20 cellular contexts compared by ENCODE assay signal in the genomic region with DNA sequence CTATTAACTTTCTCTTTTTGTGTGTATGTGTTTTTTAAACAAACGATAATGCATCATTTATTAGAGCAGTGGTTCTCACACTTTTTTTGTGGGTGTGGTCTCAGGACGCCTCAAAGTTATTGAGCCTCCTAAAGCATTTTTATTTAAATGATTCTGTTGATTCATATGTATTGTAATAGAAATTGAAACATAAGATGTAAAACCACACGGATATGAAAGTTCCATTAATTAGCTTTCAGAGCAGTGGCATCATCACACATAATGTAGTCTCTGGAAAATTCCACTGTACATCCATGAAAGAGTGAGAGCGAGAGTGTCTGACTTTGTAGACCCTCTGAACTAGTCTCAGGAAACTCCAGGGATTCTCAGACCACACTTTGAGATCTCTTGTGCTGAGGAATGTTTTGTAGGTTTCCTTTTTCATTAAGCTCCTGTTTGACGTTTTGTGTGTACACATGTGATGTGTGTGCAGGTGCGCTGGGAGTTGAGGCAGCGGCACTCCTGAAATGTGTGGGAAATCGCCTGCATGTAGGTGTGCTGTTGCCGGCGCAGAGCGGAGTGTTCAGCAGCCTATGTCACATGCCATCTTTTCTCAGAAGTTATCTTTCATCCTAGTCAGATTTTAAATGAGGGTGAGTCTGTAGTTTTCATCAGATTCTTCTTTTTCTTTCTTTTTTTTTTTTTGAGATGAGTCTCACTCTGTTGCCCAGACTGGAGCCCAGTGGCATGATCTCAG. TPM values are rescaled to one million over a fixed set of nuclear protein-coding genes. Genes with fewer than 3 reads are reported as not detected.
DNase-seq lines count a peak whose midpoint lies in the region; ATAC-seq and TF ChIP-seq lines count a peak whose summit lies in the region.
"Had no signal": no experiment of that assay in that cellular context is flagged by ENCODE, and none has a peak within 500 bp of the region (broad histone marks: within the 10 kb centered on the region; RNA-seq: fewer than 3 reads in every experiment).

No MANE protein-coding gene starts in this region.

- POLR2A ChIA-PET in WTC11 (lab: Charles Lee) (no interaction called here), MCF 10A (lab: Yijun Ruan, JAX) (interaction anchor here (0.6 to 2.1 kb wide), 3 partner anchors 8 to 15 kb away, joined by 3 to 8 read pairs (median 3); no protein-coding TSS in a partner anchor)

- CTCF ChIA-PET in WTC11 (lab: Charles Lee): interaction anchor here (2.3 kb wide), 1 partner anchor 88 kb away, joined by 6 read pairs; no protein-coding TSS in a partner anchor
- CTCF ChIA-PET in MCF 10A (lab: Yijun Ruan, JAX): interaction anchor here (0.7 to 4.5 kb wide), 4 partner anchors 13 to 106 kb away, joined by 3 to 34 read pairs (median 4); no protein-coding TSS in a partner anchor

- H3K27ac Mint-ChIP-seq in WTC11 (peak overlapping the region; percentile 62), memory B cell (peak overlapping the region; percentile 84), MCF 10A (ENCODE audit: low read depth, unreplicated experiment) (no peak overlapping the region)
- H3K27ac Mint-ChIP-seq: naive thymus-derived CD8-positive, alpha-beta T cell had no signal

- H3K36me3 Mint-ChIP-seq in WTC11 (peaks cover 5% of the 10 kb centered on the region), memory B cell (peaks cover 36% of the 10 kb centered on the region), MCF 10A (ENCODE audit: insufficient read depth, unreplicated experiment) (peaks cover 26% of the 10 kb centered on the region)

- H3K4me1 Mint-ChIP-seq in WTC11 (peaks cover 9% of the 10 kb centered on the region), memory B cell (peaks cover 68% of the 10 kb centered on the region), MCF 10A (ENCODE audit: insufficient read depth, unreplicated experiment) (peaks cover 13% of the 10 kb centered on the region)

- H3K4me3 Mint-ChIP-seq in WTC11 (no peak overlapping the region), memory B cell (peak overlapping the region; percentile 27), MCF 10A (ENCODE audit: unreplicated experiment) (no peak overlapping the region)
- H3K4me3 Mint-ChIP-seq: naive thymus-derived CD8-positive, alpha-beta T cell had no signal

- H3K27me3 Mint-ChIP-seq in WTC11 (ENCODE audit: low read depth): no peaks in the 10 kb centered on the region
- H3K27me3 Mint-ChIP-seq in memory B cell: no peaks in the 10 kb centered on the region
- H3K27me3 Mint-ChIP-seq in MCF 10A (ENCODE audit: insufficient read depth, unreplicated experiment): no peaks in the 10 kb centered on the region
- H3K27me3 Mint-ChIP-seq: naive thymus-derived CD8-positive, alpha-beta T cell had no signal

- BruUV-seq in MCF 10A (replicated peaks; lab: Mats Ljungman, UMichigan): no TSS peak

- TF ChIP-seq CTCF in WTC11 (IDR thresholded peaks at IDR 0.05) (no peak), MCF 10A (IDR thresholded peaks at IDR 0.05; ENCODE audit: unreplicated experiment) (no peak)

- intact Hi-C loops in MCF 10A (cut with micrococcal nuclease): no loop called here

- ATAC-seq in WTC11 (no peak), memory B cell (ENCODE audit: low read depth) (no peak), GM19328 (IDR thresholded peaks at IDR 0.05; ENCODE audit: unreplicated experiment) (no peak)
- ATAC-seq: naive thymus-derived CD8-positive, alpha-beta T cell had no signal

- DNase-seq in stimulated activated CD4-positive, alpha-beta T cell treated with anti-CD3 and anti-CD28 coated beads, Interleukin-15, amount 100 ng/mL, for 24 hours: peak; percentile 16
- no peak for DNase-seq in stimulated activated CD4-positive, alpha-beta T cell treated with anti-CD3 and anti-CD28 coated beads, Interleukin-12 subunit alpha, Interleukin-12 subunit beta, amount 100 ng/mL, for 4 hours
- no peak for DNase-seq in WTC11 (ENCODE audit: low spot score)
- no peak for DNase-seq in memory B cell (ENCODE audit: low spot score in 2 of 2)
- no peak for DNase-seq in cerebellum (ENCODE audit: low spot score)
- no peak for DNase-seq in MCF 10A (ENCODE audit: unreplicated experiment)
- DNase-seq: amniotic stem cell; colonic mucosa; effector memory CD4-positive, alpha-beta T cell; foreskin fibroblast; mesenchymal stem cell; naive thymus-derived CD8-positive, alpha-beta T cell; NCI-H2029 treated with DMSO at 0.1 percent for 48 hours; NCI-H226; RPMI8226; stimulated activated CD4-positive, alpha-beta T cell treated with anti-CD3 and anti-CD28 coated beads, Interleukin-4, amount 100 ng/mL, for 1 hour; stomach; T-helper 2 cell; tibial artery had no signal

- H3K9me3 Mint-ChIP-seq in WTC11 (no peaks in the 10 kb centered on the region), memory B cell (no peaks in the 10 kb centered on the region), MCF 10A (ENCODE audit: unreplicated experiment) (no peaks in the 10 kb centered on the region)
- H3K9me3 Mint-ChIP-seq: naive thymus-derived CD8-positive, alpha-beta T cell had no signal

TF ChIP-seq in WTC11, 78 proteins besides CTCF, POLR2A, EP300 and RAD21 (continues in another document):
- TF ChIP-seq NFYB (CRISPR knock-in tag; conservative IDR thresholded peaks at IDR 0.05; ENCODE audit: low read depth) (no peak), ELF4 (CRISPR knock-in tag; IDR thresholded peaks at IDR 0.05; ENCODE audit: low read depth) (no peak), KAT7 (CRISPR knock-in tag; IDR thresholded peaks at IDR 0.05; ENCODE audit: borderline replicate concordance) (no peak)
- TF ChIP-seq, protein P1, sequence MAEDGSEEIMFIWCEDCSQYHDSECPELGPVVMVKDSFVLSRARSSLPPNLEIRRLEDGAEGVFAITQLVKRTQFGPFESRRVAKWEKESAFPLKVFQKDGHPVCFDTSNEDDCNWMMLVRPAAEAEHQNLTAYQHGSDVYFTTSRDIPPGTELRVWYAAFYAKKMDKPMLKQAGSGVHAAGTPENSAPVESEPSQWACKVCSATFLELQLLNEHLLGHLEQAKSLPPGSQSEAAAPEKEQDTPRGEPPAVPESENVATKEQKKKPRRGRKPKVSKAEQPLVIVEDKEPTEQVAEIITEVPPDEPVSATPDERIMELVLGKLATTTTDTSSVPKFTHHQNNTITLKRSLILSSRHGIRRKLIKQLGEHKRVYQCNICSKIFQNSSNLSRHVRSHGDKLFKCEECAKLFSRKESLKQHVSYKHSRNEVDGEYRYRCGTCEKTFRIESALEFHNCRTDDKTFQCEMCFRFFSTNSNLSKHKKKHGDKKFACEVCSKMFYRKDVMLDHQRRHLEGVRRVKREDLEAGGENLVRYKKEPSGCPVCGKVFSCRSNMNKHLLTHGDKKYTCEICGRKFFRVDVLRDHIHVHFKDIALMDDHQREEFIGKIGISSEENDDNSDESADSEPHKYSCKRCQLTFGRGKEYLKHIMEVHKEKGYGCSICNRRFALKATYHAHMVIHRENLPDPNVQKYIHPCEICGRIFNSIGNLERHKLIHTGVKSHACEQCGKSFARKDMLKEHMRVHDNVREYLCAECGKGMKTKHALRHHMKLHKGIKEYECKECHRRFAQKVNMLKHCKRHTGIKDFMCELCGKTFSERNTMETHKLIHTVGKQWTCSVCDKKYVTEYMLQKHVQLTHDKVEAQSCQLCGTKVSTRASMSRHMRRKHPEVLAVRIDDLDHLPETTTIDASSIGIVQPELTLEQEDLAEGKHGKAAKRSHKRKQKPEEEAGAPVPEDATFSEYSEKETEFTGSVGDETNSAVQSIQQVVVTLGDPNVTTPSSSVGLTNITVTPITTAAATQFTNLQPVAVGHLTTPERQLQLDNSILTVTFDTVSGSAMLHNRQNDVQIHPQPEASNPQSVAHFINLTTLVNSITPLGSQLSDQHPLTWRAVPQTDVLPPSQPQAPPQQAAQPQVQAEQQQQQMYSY (CRISPR knock-in tag; IDR thresholded peaks at IDR 0.05): no peak
- TF ChIP-seq, protein P2, sequence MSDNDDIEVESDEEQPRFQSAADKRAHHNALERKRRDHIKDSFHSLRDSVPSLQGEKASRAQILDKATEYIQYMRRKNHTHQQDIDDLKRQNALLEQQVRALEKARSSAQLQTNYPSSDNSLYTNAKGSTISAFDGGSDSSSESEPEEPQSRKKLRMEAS (CRISPR knock-in tag; IDR thresholded peaks at IDR 0.05): no peak
- TF ChIP-seq, protein P3, sequence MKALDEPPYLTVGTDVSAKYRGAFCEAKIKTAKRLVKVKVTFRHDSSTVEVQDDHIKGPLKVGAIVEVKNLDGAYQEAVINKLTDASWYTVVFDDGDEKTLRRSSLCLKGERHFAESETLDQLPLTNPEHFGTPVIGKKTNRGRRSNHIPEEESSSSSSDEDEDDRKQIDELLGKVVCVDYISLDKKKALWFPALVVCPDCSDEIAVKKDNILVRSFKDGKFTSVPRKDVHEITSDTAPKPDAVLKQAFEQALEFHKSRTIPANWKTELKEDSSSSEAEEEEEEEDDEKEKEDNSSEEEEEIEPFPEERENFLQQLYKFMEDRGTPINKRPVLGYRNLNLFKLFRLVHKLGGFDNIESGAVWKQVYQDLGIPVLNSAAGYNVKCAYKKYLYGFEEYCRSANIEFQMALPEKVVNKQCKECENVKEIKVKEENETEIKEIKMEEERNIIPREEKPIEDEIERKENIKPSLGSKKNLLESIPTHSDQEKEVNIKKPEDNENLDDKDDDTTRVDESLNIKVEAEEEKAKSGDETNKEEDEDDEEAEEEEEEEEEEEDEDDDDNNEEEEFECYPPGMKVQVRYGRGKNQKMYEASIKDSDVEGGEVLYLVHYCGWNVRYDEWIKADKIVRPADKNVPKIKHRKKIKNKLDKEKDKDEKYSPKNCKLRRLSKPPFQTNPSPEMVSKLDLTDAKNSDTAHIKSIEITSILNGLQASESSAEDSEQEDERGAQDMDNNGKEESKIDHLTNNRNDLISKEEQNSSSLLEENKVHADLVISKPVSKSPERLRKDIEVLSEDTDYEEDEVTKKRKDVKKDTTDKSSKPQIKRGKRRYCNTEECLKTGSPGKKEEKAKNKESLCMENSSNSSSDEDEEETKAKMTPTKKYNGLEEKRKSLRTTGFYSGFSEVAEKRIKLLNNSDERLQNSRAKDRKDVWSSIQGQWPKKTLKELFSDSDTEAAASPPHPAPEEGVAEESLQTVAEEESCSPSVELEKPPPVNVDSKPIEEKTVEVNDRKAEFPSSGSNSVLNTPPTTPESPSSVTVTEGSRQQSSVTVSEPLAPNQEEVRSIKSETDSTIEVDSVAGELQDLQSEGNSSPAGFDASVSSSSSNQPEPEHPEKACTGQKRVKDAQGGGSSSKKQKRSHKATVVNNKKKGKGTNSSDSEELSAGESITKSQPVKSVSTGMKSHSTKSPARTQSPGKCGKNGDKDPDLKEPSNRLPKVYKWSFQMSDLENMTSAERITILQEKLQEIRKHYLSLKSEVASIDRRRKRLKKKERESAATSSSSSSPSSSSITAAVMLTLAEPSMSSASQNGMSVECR (CRISPR knock-in tag; IDR thresholded peaks at IDR 0.05; ENCODE audit: borderline replicate concordance): no peak
- TF ChIP-seq, protein P4, sequence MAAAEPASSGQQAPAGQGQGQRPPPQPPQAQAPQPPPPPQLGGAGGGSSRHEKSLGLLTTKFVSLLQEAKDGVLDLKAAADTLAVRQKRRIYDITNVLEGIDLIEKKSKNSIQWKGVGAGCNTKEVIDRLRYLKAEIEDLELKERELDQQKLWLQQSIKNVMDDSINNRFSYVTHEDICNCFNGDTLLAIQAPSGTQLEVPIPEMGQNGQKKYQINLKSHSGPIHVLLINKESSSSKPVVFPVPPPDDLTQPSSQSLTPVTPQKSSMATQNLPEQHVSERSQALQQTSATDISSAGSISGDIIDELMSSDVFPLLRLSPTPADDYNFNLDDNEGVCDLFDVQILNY (CRISPR knock-in tag; IDR thresholded peaks at IDR 0.05): no peak

RNA-seq across cellular contexts. Expression of a gene that starts 5.3 kb away (rescaled TPM):
- total RNA-seq in WTC11 (2021) (34.6 to 41.0 TPM (median 34.8 TPM) in 3 replicates), cerebellum (53.9 TPM), MCF 10A (2022) (32.8 and 33.2 TPM in 2 replicates)
